22 cellular contexts compared by ENCODE assay signal in genomic region chr7:50970092-50970491, GRCh38.
A peak's percentile ranks its signal among the peaks of the same experiment; 100 is the strongest.
DNase-seq lines count a peak whose midpoint lies in the region; ATAC-seq and TF ChIP-seq lines count a peak whose summit lies in the region.
"Had no signal": no experiment of that assay in that cellular context is flagged by ENCODE, and none has a peak within 500 bp of the region (broad histone marks: within the 10 kb centered on the region; RNA-seq: fewer than 3 reads in every experiment).

No MANE protein-coding gene starts in this region.

- in situ Hi-C loops in SK-MEL-5 (cut with HindIII; ENCODE audit: low pct_unique_long_range_greater_than_20kb, low sequenced_read_pairs) = no loop called here

- no peak for TF ChIP-seq EP300 in upper lobe of left lung (IDR thresholded peaks at IDR 0.05)

- peak; percentile 85 for ATAC-seq in left colon
- peak; percentile 19 to 79 for ATAC-seq in upper lobe of left lung (ENCODE audit: low FRiP score in 2 of 2)
- ATAC-seq: activated CD4-positive, alpha-beta T cell treated with anti-CD3 and anti-CD28 coated beads for 36 hours; activated T-cell treated with anti-CD3 and anti-CD28 coated beads, Interleukin-2, amount 50 U/mL, for 4 hours; CD8-positive, alpha-beta T cell; T-helper 17 cell had no signal

- 63 to 84% methylated on average over 7 of the region's 7 CpGs for WGBS in upper lobe of left lung, 2 donors

- H3K9me3 ChIP-seq in upper lobe of left lung (peaks cover 0 to 8% (median 2%) of the 10 kb centered on the region in 4 donors), Peyer's patch (no peaks in the 10 kb centered on the region)

- H3K27ac ChIP-seq in upper lobe of left lung (no peak overlapping the region), Peyer's patch (no peak overlapping the region)
- H3K27ac ChIP-seq: brain microvascular endothelial cell, SK-N-MC, skin epidermis had no signal

- H3K27me3 ChIP-seq in upper lobe of left lung (no peaks in the 10 kb centered on the region), Peyer's patch (no peaks in the 10 kb centered on the region)
- H3K27me3 ChIP-seq: brain microvascular endothelial cell had no signal

- DNase-seq in NCI-H2171 treated with DMSO at 0.1 percent for 48 hours (lab: John Stamatoyannopoulos, UW) (peak; percentile 8), NCI-H2171 (lab: John Stamatoyannopoulos, UW) (no peak), SK-MEL-5 (ENCODE audit: low read depth, low spot score) (peak; percentile 42), left colon (peak in 1 of 2 donors; percentile 16), upper lobe of left lung (peak; percentile 24 to 73), Peyer's patch (no peak), NCI-H187 (lab: John Stamatoyannopoulos, UW) (no peak)
- no peak for DNase-seq in activated CD4-positive, CD25-positive, alpha-beta regulatory T cell (lab: John Stamatoyannopoulos, UW)
- DNase-seq: activated CD4-positive, alpha-beta T cell treated with anti-CD3 and anti-CD28 coated beads for 36 hours; activated naive CD4-positive, alpha-beta T cell; activated T-cell treated with anti-CD3 and anti-CD28 coated beads, Interleukin-2, amount 50 U/mL, for 4 hours; brain microvascular endothelial cell; CD8-positive, alpha-beta T cell; effector memory CD4-positive, alpha-beta T cell; KG1; NCI-H146; NCI-H345; occipital lobe; stimulated activated CD4-positive, alpha-beta T cell treated with anti-CD3 and anti-CD28 coated beads, Interleukin-1b, Interleukin-23, amount 100 ng/mL, for 48 hours; T-helper 17 cell had no signal

- intact Hi-C loops in left colon (cut with DNase I, micrococcal nuclease) = no loop called here

- H3K36me3 ChIP-seq in upper lobe of left lung = no peaks in the 10 kb centered on the region
- H3K36me3 ChIP-seq in Peyer's patch = no peaks in the 10 kb centered on the region
- H3K36me3 ChIP-seq: brain microvascular endothelial cell had no signal

- H3K4me1 ChIP-seq in upper lobe of left lung = no peaks in the 10 kb centered on the region
- no peaks in the 10 kb centered on the region for H3K4me1 ChIP-seq in Peyer's patch

- no peak overlapping the region for H3K4me3 ChIP-seq in upper lobe of left lung
- H3K4me3 ChIP-seq in Peyer's patch = no peak overlapping the region
- H3K4me3 ChIP-seq: SK-N-MC, skin epidermis had no signal

- no peak for TF ChIP-seq POLR2A in upper lobe of left lung (IDR thresholded peaks at IDR 0.05)
- no peak for TF ChIP-seq POLR2A in Peyer's patch (IDR thresholded peaks at IDR 0.05)

- TF ChIP-seq CTCF in upper lobe of left lung (IDR thresholded peaks at IDR 0.05) (no peak), Peyer's patch (IDR thresholded peaks at IDR 0.05) (no peak)

Comparison
In these comparisons a context has a peak if more than half of its experiments do, and no peak if none do; other contexts are left out.
1. DNase-seq: peak in NCI-H2171 treated with DMSO at 0.1 percent for 48 hours (single experiment), SK-MEL-5 (single experiment) and upper lobe of left lung (2 of 2); none in NCI-H2171 (single experiment), Peyer's patch (0 of 3), activated CD4-positive, CD25-positive, alpha-beta regulatory T cell (0 of 4) and NCI-H187 (0 of 2).